17 cellular contexts compared by ENCODE assay signal in genomic region chr5:161190086-161190485, GRCh38.
DNase-seq lines count a peak whose midpoint lies in the region; ATAC-seq, FAIRE-seq and TF ChIP-seq lines count a peak whose summit lies in the region.
"Had no signal": no experiment of that assay in that cellular context is flagged by ENCODE, and none has a peak within 500 bp of the region (broad histone marks: within the 10 kb centered on the region; RNA-seq: fewer than 3 reads in every experiment).

No MANE protein-coding gene starts in this region.

- no peak overlapping the region for H3K23ac ChIP-seq in H1 (ENCODE audit: insufficient read length)

- H2BK5ac ChIP-seq in H1 (ENCODE audit: low read depth, low read length), result no peak overlapping the region

- ATAC-seq in GM23338, result no peak
- no peak for ATAC-seq in heart left ventricle
- no peak for ATAC-seq in T-cell (replicated peaks in 1 of 4)

- H3K4me1 Mint-ChIP-seq in GM23338 (peaks cover 18% of the 10 kb centered on the region; the same call in 2 of the 3 replicates), neural progenitor cell (peaks cover 22% of the 10 kb centered on the region), chondrocyte (ENCODE audit: low read depth) (no peaks in the 10 kb centered on the region), T-cell (no peaks in the 10 kb centered on the region)
- H3K4me1 Mint-ChIP-seq: CD8-positive, alpha-beta memory T cell had no signal

- H3K79me2 ChIP-seq in GM23338 (replicated peaks; ENCODE audit: insufficient read depth) (no peaks in the 10 kb centered on the region), H1 (ENCODE audit: control insufficient read depth in 1 of 2, insufficient read depth in 2 of 2, low read length in 2 of 2) (no peaks in the 10 kb centered on the region), neural progenitor cell (ENCODE audit: low read depth) (no peaks in the 10 kb centered on the region)

- H3K36me3 ChIP-seq in GM23338 (ENCODE audit: insufficient read depth) (no peaks in the 10 kb centered on the region), H1 (ENCODE audit: control insufficient read depth in 2 of 4, insufficient read depth in 4 of 4, low read length in 3 of 4) (no peaks in the 10 kb centered on the region), neural progenitor cell (no peaks in the 10 kb centered on the region), heart left ventricle (no peaks in the 10 kb centered on the region), MG63 (no peaks in the 10 kb centered on the region)
- H3K36me3 ChIP-seq: BLaER1 had no signal

- no peak overlapping the region for H4K91ac ChIP-seq in H1 (replicated peaks; ENCODE audit: insufficient read length, low read length)

- no peak overlapping the region for H3K4ac ChIP-seq in H1 (replicated peaks; ENCODE audit: insufficient read length, low read depth, low read length)

- H3K23me2 ChIP-seq in H1 (ENCODE audit: low read depth, low read length), result no peaks in the 10 kb centered on the region

- TF ChIP-seq RAD21 in H1 (IDR thresholded peaks at IDR 0.05 in 1 of 2, conservative IDR thresholded peaks at IDR 0.05 in 1 of 2; ENCODE audit: low read depth in 2 of 2, low read length in 2 of 2), result no peak

- WGBS in H1 (ENCODE audit: extremely low coverage in 1 of 2, insufficient coverage in 1 of 2, insufficient read length in 1 of 2, insufficient replicate concordance in 2 of 2, low coverage in 1 of 2, low lambda C conversion rate in 2 of 2, missing lambda C conversion rate in 1 of 2), 2 experiments, result 79% methylated on average over 3 of the region's 3 CpGs; no CpG with 5 or more reads in 1 of the 2 experiments
- 86 to 96% (median 94%) methylated on average over 3 of the region's 3 CpGs for WGBS in heart left ventricle, 4 donors

- H2AFZ ChIP-seq in GM23338 (peak overlapping the region; percentile 95; the same call in 1 of the 2 replicates), H1 (ENCODE audit: low read length) (0 out of 2 replicates have a peak overlapping the region, but pooled peaks have one; percentile 16), neural progenitor cell (replicated peaks) (no peak overlapping the region)

- TF ChIP-seq CTCF in AG10803 (conservative IDR thresholded peaks at IDR 0.05; ENCODE audit: low read length) (no peak), GM23338 (conservative IDR thresholded peaks at IDR 0.05; ENCODE audit: low read depth in 2 of 2) (no peak), H1 (IDR thresholded peaks at IDR 0.05; ENCODE audit: control extremely low read depth in 1 of 3, insufficient read depth in 1 of 3, low read depth in 1 of 3, low read length in 3 of 3) (no peak), neural progenitor cell (IDR thresholded peaks at IDR 0.05) (no peak), heart left ventricle (IDR thresholded peaks at IDR 0.05) (no peak), chondrocyte (IDR thresholded peaks at IDR 0.05) (no peak)

- peak; percentile 42 for FAIRE-seq in H1 (lab: Jason Lieb, UNC)
- FAIRE-seq: G401.6, GM12891 had no signal

- H3K9ac ChIP-seq in H1 (replicated peaks in 1 of 4; ENCODE audit: extremely low read depth in 1 of 4, low read depth in 3 of 4, low read length in 3 of 4), result no peak overlapping the region
- no peak overlapping the region for H3K9ac ChIP-seq in neural progenitor cell
- H3K9ac ChIP-seq: BLaER1, KMS-11 had no signal

- CTCF ChIA-PET in H1 (lab: Charles Lee; ENCODE audit: partially characterized antibody), result interaction anchor here (1.0 to 1.2 kb wide), 2 partner anchors 69 to 555 kb away, joined by 3 to 4 read pairs; no protein-coding TSS in a partner anchor
- CTCF ChIA-PET in T-cell (lab: Charles Lee), result no interaction called here

- no peak overlapping the region for H2BK12ac ChIP-seq in H1 (ENCODE audit: low read depth, low read length)

- no peak overlapping the region for H2BK20ac ChIP-seq in H1 (ENCODE audit: low read length)

- H3K4me3 ChIP-seq in AG10803 (ENCODE audit: low read length), result no peak overlapping the region
- H3K4me3 ChIP-seq in GM23338, result no peak overlapping the region
- no peak overlapping the region for H3K4me3 ChIP-seq in H1 (ENCODE audit: extremely low read depth in 1 of 4, insufficient read depth in 2 of 4, low read depth in 3 of 4, low read length in 4 of 4)
- no peak overlapping the region for H3K4me3 ChIP-seq in neural progenitor cell
- H3K4me3 ChIP-seq in heart left ventricle, result no peak overlapping the region
- no peak overlapping the region for H3K4me3 ChIP-seq in MG63
- H3K4me3 ChIP-seq: BLaER1 had no signal

- H4K20me1 ChIP-seq in GM23338 (replicated peaks; ENCODE audit: insufficient read depth) (no peaks in the 10 kb centered on the region), H1 (replicated peaks in 1 of 2; ENCODE audit: control insufficient read depth in 1 of 2, insufficient read depth in 2 of 2, low read length in 2 of 2) (no peaks in the 10 kb centered on the region), neural progenitor cell (ENCODE audit: low read depth) (no peaks in the 10 kb centered on the region)
- H4K20me1 ChIP-seq: BLaER1 had no signal

- POLR2A ChIA-PET in H1 (lab: Charles Lee; ENCODE audit: partially characterized antibody), result no interaction called here
- POLR2A ChIA-PET in T-cell (lab: Charles Lee), result no interaction called here

- H3K27ac ChIP-seq in GM23338 (ENCODE audit: low read depth) (no peak overlapping the region), H1 (ENCODE audit: low read depth, low read length) (no peak overlapping the region), neural progenitor cell (no peak overlapping the region), heart left ventricle (no peak overlapping the region)
- H3K27ac ChIP-seq: BLaER1, KMS-11 had no signal

- intact Hi-C loops in heart left ventricle (cut with DNase I), result no loop called here

- H3K18ac ChIP-seq in H1 (ENCODE audit: extremely low read depth, low read length), result no peak overlapping the region

- peak; percentile 2 for DNase-seq in AG10803 (ENCODE audit: low read depth)
- DNase-seq in GM23338 (ENCODE audit: low spot score), result no peak
- DNase-seq in H1 (ENCODE audit: low read depth in 1 of 2, low spot score in 2 of 2), result no peak
- peak; percentile 20 for DNase-seq in neural progenitor cell (ENCODE audit: low spot score)
- DNase-seq in heart left ventricle, result no peak
- no peak for DNase-seq in chondrocyte (ENCODE audit: low spot score)
- no peak for DNase-seq in T-cell
- no peak for DNase-seq in MG63
- DNase-seq: CD8-positive, alpha-beta memory T cell; COR-L47; DMS 273 treated with DMSO at 0.1 percent for 48 hours; DMS53; HCEC 1CT had no signal

- peaks cover 20% of the 10 kb centered on the region for H3K4me1 ChIP-seq in GM23338 (ENCODE audit: insufficient read depth)
- H3K4me1 ChIP-seq in H1 (replicated peaks in 1 of 4; ENCODE audit: control insufficient read depth in 3 of 4, insufficient read depth in 4 of 4, low read length in 3 of 4), result peaks cover 0 to 11% (median 5%) of the 10 kb centered on the region in 4 experiments; a peak in 4 of 7 replicates
- H3K4me1 ChIP-seq in neural progenitor cell, result peaks cover 22% of the 10 kb centered on the region
- H3K4me1 ChIP-seq in heart left ventricle, result no peaks in the 10 kb centered on the region
- H3K4me1 ChIP-seq: BLaER1 had no signal

- H3K27me3 ChIP-seq in GM23338 (ENCODE audit: insufficient read depth) (no peaks in the 10 kb centered on the region), H1 (replicated peaks in 1 of 4; ENCODE audit: control insufficient read depth in 3 of 4, extremely low read depth in 1 of 4, insufficient read depth in 3 of 4, low read length in 3 of 4) (no peaks in the 10 kb centered on the region), neural progenitor cell (no peaks in the 10 kb centered on the region), heart left ventricle (no peaks in the 10 kb centered on the region), MG63 (no peaks in the 10 kb centered on the region)
- H3K27me3 ChIP-seq: BLaER1 had no signal

- no peak overlapping the region for H3K4me3 Mint-ChIP-seq in GM23338
- no peak overlapping the region for H3K4me3 Mint-ChIP-seq in neural progenitor cell
- H3K4me3 Mint-ChIP-seq in chondrocyte (ENCODE audit: unreplicated experiment), result no peak overlapping the region
- H3K4me3 Mint-ChIP-seq in T-cell, result no peak overlapping the region
- H3K4me3 Mint-ChIP-seq: CD8-positive, alpha-beta memory T cell had no signal

- H3K14ac ChIP-seq in H1 (ENCODE audit: insufficient read length), result no peak overlapping the region

- H2AK5ac ChIP-seq in H1 (ENCODE audit: low read depth, low read length), result no peak overlapping the region

- no peaks in the 10 kb centered on the region for H3K9me3 ChIP-seq in H1 (ENCODE audit: insufficient read depth in 2 of 2, low read depth in 1 of 2, low read length in 1 of 2)
- no peaks in the 10 kb centered on the region for H3K9me3 ChIP-seq in neural progenitor cell (ENCODE audit: low read depth)
- no peaks in the 10 kb centered on the region for H3K9me3 ChIP-seq in heart left ventricle
- no peaks in the 10 kb centered on the region for H3K9me3 ChIP-seq in MG63
- H3K9me3 ChIP-seq: BLaER1 had no signal

- H3K27me3 Mint-ChIP-seq in GM23338 (ENCODE audit: insufficient read depth, low read depth, poor library complexity) (no peaks in the 10 kb centered on the region), neural progenitor cell (ENCODE audit: insufficient read depth, low read depth) (peaks cover 2% of the 10 kb centered on the region), chondrocyte (ENCODE audit: low read depth) (peaks cover 2% of the 10 kb centered on the region), T-cell (no peaks in the 10 kb centered on the region)
- H3K27me3 Mint-ChIP-seq: CD8-positive, alpha-beta memory T cell had no signal

- H3K27ac Mint-ChIP-seq in GM23338, result no peak overlapping the region
- no peak overlapping the region for H3K27ac Mint-ChIP-seq in neural progenitor cell
- no peak overlapping the region for H3K27ac Mint-ChIP-seq in chondrocyte (ENCODE audit: unreplicated experiment)
- no peak overlapping the region for H3K27ac Mint-ChIP-seq in T-cell
- H3K27ac Mint-ChIP-seq: CD8-positive, alpha-beta memory T cell had no signal

- H4K5ac ChIP-seq in H1 (ENCODE audit: insufficient read length, low read depth, low read length), result no peak overlapping the region

- H3K4me2 ChIP-seq in GM23338, result 0 out of 2 replicates have a peak overlapping the region, but pooled peaks have one; percentile 8
- H3K4me2 ChIP-seq in H1 (ENCODE audit: insufficient read depth in 1 of 2, low read depth in 2 of 2, low read length in 2 of 2), result no peak overlapping the region
- peak overlapping the region; percentile 47 for H3K4me2 ChIP-seq in neural progenitor cell
- H3K4me2 ChIP-seq: BLaER1, KMS-11 had no signal

- H2BK15ac ChIP-seq in H1 (ENCODE audit: low read length), result no peak overlapping the region

- H2BK120ac ChIP-seq in H1 (replicated peaks; ENCODE audit: low read depth, low read length), result no peak overlapping the region

- TF ChIP-seq EP300 in H1 (IDR thresholded peaks at IDR 0.05; ENCODE audit: borderline replicate concordance in 1 of 2, low read depth in 2 of 2, low read length in 2 of 2), result no peak

- peaks cover 2% of the 10 kb centered on the region; the same call in 1 of the 2 replicates for H3K9me2 ChIP-seq in GM23338 (ENCODE audit: insufficient read depth)

- TF ChIP-seq POLR2A in H1 (IDR thresholded peaks at IDR 0.05; ENCODE audit: control extremely low read depth in 1 of 2, low read depth in 2 of 2, low read length in 2 of 2) (no peak), heart left ventricle (IDR thresholded peaks at IDR 0.05) (no peak)

- no peaks in the 10 kb centered on the region for H3K36me3 Mint-ChIP-seq in GM23338 (ENCODE audit: low read depth)
- H3K36me3 Mint-ChIP-seq in neural progenitor cell, result no peaks in the 10 kb centered on the region
- H3K36me3 Mint-ChIP-seq in chondrocyte (ENCODE audit: low read depth), result no peaks in the 10 kb centered on the region
- H3K36me3 Mint-ChIP-seq in T-cell, result no peaks in the 10 kb centered on the region
- H3K36me3 Mint-ChIP-seq: CD8-positive, alpha-beta memory T cell had no signal

- no peaks in the 10 kb centered on the region for H3F3A ChIP-seq in GM23338 (replicated peaks; ENCODE audit: low read depth)
- peaks cover 12% of the 10 kb centered on the region for H3F3A ChIP-seq in neural progenitor cell (ENCODE audit: low read depth)

- no peak overlapping the region for H4K8ac ChIP-seq in H1 (ENCODE audit: extremely low read depth, insufficient read depth, low read length)

- no peak overlapping the region for H3K56ac ChIP-seq in H1 (replicated peaks; ENCODE audit: insufficient read length, low read depth, low read length)

- H3K79me1 ChIP-seq in H1 (ENCODE audit: low read depth, low read length), result no peaks in the 10 kb centered on the region

- no peaks in the 10 kb centered on the region for H3K9me3 Mint-ChIP-seq in GM23338
- H3K9me3 Mint-ChIP-seq in neural progenitor cell, result no peaks in the 10 kb centered on the region
- peaks cover 6% of the 10 kb centered on the region for H3K9me3 Mint-ChIP-seq in chondrocyte (ENCODE audit: low read depth)
- H3K9me3 Mint-ChIP-seq in T-cell, result no peaks in the 10 kb centered on the region
- H3K9me3 Mint-ChIP-seq: CD8-positive, alpha-beta memory T cell had no signal

Comparison
In these comparisons a context has a peak if more than half of its experiments do, and no peak if none do; other contexts are left out.
1. DNase-seq: peak in AG10803 (single experiment) and neural progenitor cell (single experiment); none in GM23338 (single experiment), H1 (0 of 2), heart left ventricle (0 of 5), chondrocyte (single experiment), T-cell (0 of 34) and MG63 (single experiment).
2. H3K4me2 ChIP-seq: peak in GM23338 (single experiment) and neural progenitor cell (single experiment); none in H1 (0 of 2).